33 cellular contexts compared by ENCODE assay signal in the genomic region with DNA sequence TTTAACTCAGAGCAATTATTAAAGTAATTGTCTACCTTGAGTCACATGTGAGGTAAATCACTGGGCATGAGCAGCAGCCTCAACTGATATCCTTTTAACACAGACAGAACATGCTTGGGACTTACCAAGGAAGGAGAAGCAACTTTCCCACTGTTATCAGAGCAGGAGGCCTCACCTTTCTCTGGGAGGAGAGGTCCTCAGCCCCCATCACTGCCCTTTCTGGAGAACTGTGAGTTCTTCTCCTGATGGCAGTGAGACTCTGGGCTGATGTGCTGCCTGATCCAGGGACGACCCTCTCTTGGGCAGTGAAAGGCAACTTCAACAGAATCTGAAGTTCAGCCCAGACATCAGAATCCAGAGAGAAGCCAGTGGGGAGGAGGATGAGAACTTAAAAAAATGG.
"Had no signal": no experiment of that assay in that cellular context is flagged by ENCODE, and none has a peak within 500 bp of the region (broad histone marks: within the 10 kb centered on the region; RNA-seq: fewer than 3 reads in every experiment).

No MANE protein-coding gene starts in this region.

- H3K9me3 ChIP-seq: adrenal gland, body of pancreas had no signal

- H3K4me3 Mint-ChIP-seq: activated CD4-positive, alpha-beta memory T cell treated with anti-CD3 and anti-CD28 coated beads for 36 hours; activated CD4-positive, alpha-beta T cell treated with anti-CD3 and anti-CD28 coated beads for 36 hours; activated CD4-positive, alpha-beta T cell treated with anti-CD3 and anti-CD28 coated beads, Interleukin-2, amount 10 ng/mL, durations not matched to agents 24 days and 14 days; activated CD8-positive, alpha-beta memory T cell treated with anti-CD3 and anti-CD28 coated beads, Interleukin-2, amount 10 ng/mL, durations not matched to agents 7 days and 5 days; activated CD8-positive, alpha-beta T cell treated with anti-CD3 and anti-CD28 coated beads, Interleukin-2, amount 10 ng/mL, durations not matched to agents 7 days and 5 days; activated naive CD4-positive, alpha-beta T cell treated with anti-CD3 and anti-CD28 coated beads for 36 hours; activated naive CD4-positive, alpha-beta T cell treated with anti-CD3 and anti-CD28 coated beads, Interleukin-2, amount 50 U/mL, for 24 hours; activated naive CD8-positive, alpha-beta T cell treated with anti-CD3 and anti-CD28 coated beads for 36 hours; activated naive CD8-positive, alpha-beta T cell treated with anti-CD3 and anti-CD28 coated beads, Interleukin-2, amount 50 U/mL, for 24 hours; activated T-helper 1 cell treated with anti-CD3 and anti-CD28 coated beads, Interleukin-12 subunit alpha, Interleukin-12 subunit beta, Interleukin-2, Interleukin-4 antibody, amounts not matched to agents 30 ng/mL and 10 ng/mL and 1 ng/mL, durations not matched to agents 14 hours and 24 hours and 36 hours; effector memory CD8-positive, alpha-beta T cell; T-helper 17 cell; T-helper 2 cell treated with Interferon-gamma antibody and Interleukin-4, amounts not matched to agents 5 μg/mL and 100 μg/mL, for 36 hours had no signal

- H3K4me1 Mint-ChIP-seq: activated CD4-positive, alpha-beta T cell treated with anti-CD3 and anti-CD28 coated beads for 36 hours; activated CD4-positive, alpha-beta T cell treated with anti-CD3 and anti-CD28 coated beads, Interleukin-2, amount 10 ng/mL, durations not matched to agents 24 days and 14 days; activated CD8-positive, alpha-beta memory T cell treated with anti-CD3 and anti-CD28 coated beads, Interleukin-2, amount 10 ng/mL, durations not matched to agents 7 days and 5 days; activated naive CD4-positive, alpha-beta T cell treated with anti-CD3 and anti-CD28 coated beads, Interleukin-2, amount 50 U/mL, for 24 hours; activated naive CD8-positive, alpha-beta T cell treated with anti-CD3 and anti-CD28 coated beads for 36 hours; activated naive CD8-positive, alpha-beta T cell treated with anti-CD3 and anti-CD28 coated beads, Interleukin-2, amount 50 U/mL, for 24 hours; T-helper 17 cell had no signal

- H3K36me3 ChIP-seq: adrenal gland had no signal

- H3K27me3 Mint-ChIP-seq: activated CD4-positive, alpha-beta memory T cell treated with anti-CD3 and anti-CD28 coated beads for 36 hours; activated CD4-positive, alpha-beta T cell treated with anti-CD3 and anti-CD28 coated beads, Interleukin-2, amount 10 ng/mL, durations not matched to agents 24 days and 14 days; activated CD8-positive, alpha-beta memory T cell treated with anti-CD3 and anti-CD28 coated beads, Interleukin-2, amount 10 ng/mL, durations not matched to agents 7 days and 5 days; effector memory CD8-positive, alpha-beta T cell; T-helper 17 cell had no signal

- H3K4me3 ChIP-seq: adrenal gland, body of pancreas had no signal

- ATAC-seq: activated CD4-positive, alpha-beta T cell treated with anti-CD3 and anti-CD28 coated beads for 36 hours; activated CD8-positive, alpha-beta memory T cell treated with anti-CD3 and anti-CD28 coated beads, Interleukin-2, amount 10 ng/mL, durations not matched to agents 7 days and 5 days; activated CD8-positive, alpha-beta T cell treated with anti-CD3 and anti-CD28 coated beads, Interleukin-2, amount 10 ng/mL, durations not matched to agents 7 days and 5 days; activated naive CD8-positive, alpha-beta T cell treated with anti-CD3 and anti-CD28 coated beads, Interleukin-2, amount 50 U/mL, for 24 hours; body of pancreas; effector memory CD8-positive, alpha-beta T cell; T-helper 17 cell had no signal

- H3K27me3 ChIP-seq: adrenal gland had no signal

- H3K36me3 Mint-ChIP-seq: activated CD4-positive, alpha-beta memory T cell treated with anti-CD3 and anti-CD28 coated beads for 36 hours; activated CD8-positive, alpha-beta memory T cell treated with anti-CD3 and anti-CD28 coated beads, Interleukin-2, amount 10 ng/mL, durations not matched to agents 7 days and 5 days had no signal

- H3K4me1 ChIP-seq: adrenal gland, body of pancreas had no signal

- DNase-seq: activated CD4-positive, alpha-beta memory T cell treated with anti-CD3 and anti-CD28 coated beads for 36 hours; activated CD4-positive, alpha-beta T cell treated with anti-CD3 and anti-CD28 coated beads for 36 hours; activated CD4-positive, alpha-beta T cell treated with anti-CD3 and anti-CD28 coated beads, Interleukin-2, amount 10 ng/mL, durations not matched to agents 24 days and 14 days; activated CD4-positive, CD25-positive, alpha-beta regulatory T cell; activated CD4-positive, CD25-positive, alpha-beta regulatory T cell treated with anti-CD3 and anti-CD28 coated beads, Interleukin-2, amount 50 U/mL, for 72 hours; activated CD8-positive, alpha-beta memory T cell treated with anti-CD3 and anti-CD28 coated beads, Interleukin-2, amount 10 ng/mL, durations not matched to agents 7 days and 5 days; activated CD8-positive, alpha-beta memory T cell treated with anti-CD3 and anti-CD28 coated beads, Interleukin-2, amount 50 U/mL, for 4 hours; activated CD8-positive, alpha-beta T cell treated with anti-CD3 and anti-CD28 coated beads, Interleukin-2, amount 10 ng/mL, durations not matched to agents 7 days and 5 days; activated effector memory CD4-positive, alpha-beta T cell treated with anti-CD3 and anti-CD28 coated beads, Interleukin-2, amount 50 U/mL, for 16 hours; activated naive CD4-positive, alpha-beta T cell treated with anti-CD3 and anti-CD28 coated beads for 36 hours; activated naive CD8-positive, alpha-beta T cell treated with anti-CD3 and anti-CD28 coated beads for 36 hours; activated naive CD8-positive, alpha-beta T cell treated with anti-CD3 and anti-CD28 coated beads, Interleukin-2, amount 50 U/mL, for 24 hours; activated T-cell treated with anti-CD3 and anti-CD28 coated beads, Interleukin-2, amount 50 U/mL, for 1 hour; activated T-cell treated with anti-CD3 and anti-CD28 coated beads, Interleukin-2, amount 50 U/mL, for 48 hours; adrenal gland; amygdala; aorta; body of pancreas; caudate nucleus; cortex of kidney; dermis blood vessel endothelial cell; effector CD4-positive, alpha-beta T cell; effector memory CD8-positive, alpha-beta T cell; foreskin fibroblast; head of caudate nucleus; T-helper 1 cell; T-helper 17 cell; T1000 had no signal

- H3K27ac ChIP-seq: adrenal gland, body of pancreas, epithelial cell of prostate had no signal

- H3K27ac Mint-ChIP-seq: activated CD4-positive, alpha-beta memory T cell treated with anti-CD3 and anti-CD28 coated beads for 36 hours; activated CD4-positive, alpha-beta T cell treated with anti-CD3 and anti-CD28 coated beads for 36 hours; activated CD4-positive, alpha-beta T cell treated with anti-CD3 and anti-CD28 coated beads, Interleukin-2, amount 10 ng/mL, durations not matched to agents 24 days and 14 days; activated CD8-positive, alpha-beta memory T cell treated with anti-CD3 and anti-CD28 coated beads, Interleukin-2, amount 10 ng/mL, durations not matched to agents 7 days and 5 days; activated CD8-positive, alpha-beta T cell treated with anti-CD3 and anti-CD28 coated beads, Interleukin-2, amount 10 ng/mL, durations not matched to agents 7 days and 5 days; activated naive CD4-positive, alpha-beta T cell treated with anti-CD3 and anti-CD28 coated beads for 36 hours; activated naive CD4-positive, alpha-beta T cell treated with anti-CD3 and anti-CD28 coated beads, Interleukin-2, amount 50 U/mL, for 24 hours; activated naive CD8-positive, alpha-beta T cell treated with anti-CD3 and anti-CD28 coated beads for 36 hours; activated naive CD8-positive, alpha-beta T cell treated with anti-CD3 and anti-CD28 coated beads, Interleukin-2, amount 50 U/mL, for 24 hours; activated T-helper 1 cell treated with anti-CD3 and anti-CD28 coated beads, Interleukin-12 subunit alpha, Interleukin-12 subunit beta, Interleukin-2, Interleukin-4 antibody, amounts not matched to agents 30 ng/mL and 10 ng/mL and 1 ng/mL, durations not matched to agents 14 hours and 24 hours and 36 hours; activated T-helper 2 cell treated with anti-CD3 and anti-CD28 coated beads, Interferon-gamma antibody, Interleukin-2, Interleukin-4, amounts not matched to agents 10 μg/mL and 5 μg/mL and 100 μg/mL, durations not matched to agents 14 hours and 24 hours and 36 hours; effector memory CD8-positive, alpha-beta T cell; T-helper 17 cell; T-helper 2 cell treated with Interferon-gamma antibody and Interleukin-4, amounts not matched to agents 5 μg/mL and 100 μg/mL, for 36 hours had no signal

- H3K9me3 Mint-ChIP-seq: activated naive CD4-positive, alpha-beta T cell treated with anti-CD3 and anti-CD28 coated beads for 36 hours had no signal
